7 cellular contexts compared by ENCODE assay signal in genomic region chr4:28451346-28451745, GRCh38.
"Had no signal": no experiment of that assay in that cellular context is flagged by ENCODE, and none has a peak within 500 bp of the region (broad histone marks: within the 10 kb centered on the region; RNA-seq: fewer than 3 reads in every experiment).

No MANE protein-coding gene starts in this region.

- H3K4me1 Mint-ChIP-seq: IgD-negative memory B cell had no signal

- H3K27ac ChIP-seq: HL-60 had no signal

- H3K27ac Mint-ChIP-seq: GM23338, H9, IgD-negative memory B cell had no signal

- ATAC-seq: GM23338, HepG2 had no signal

- H3K27me3 Mint-ChIP-seq: IgD-negative memory B cell had no signal

- H3K36me3 Mint-ChIP-seq: IgD-negative memory B cell had no signal

- H2AFZ ChIP-seq: GM23338 had no signal

- H3K4me2 ChIP-seq: GM23338 had no signal

- H3K4me3 Mint-ChIP-seq: GM23338, H9, IgD-negative memory B cell had no signal

- DNase-seq: H9, HCEC 1CT, KBM-7 had no signal

- H3K4me3 ChIP-seq: GM23338 had no signal
